ENCODE assay signal across 8 cellular contexts in genomic region chr10:89644967-89645741, GRCh38.
DNase-seq lines count a peak whose midpoint lies in the region; ATAC-seq and TF ChIP-seq lines count a peak whose summit lies in the region.

TSS of gene PANK1 (minus strand) at chr10:89645242. CDS start at chr10:89644891, 351 bp downstream.

- DNase-seq in NCI-H1417 treated with DMSO at 0.1 percent for 48 hours (lab: John Stamatoyannopoulos, UW) (peak; percentile 36), T-helper 9 cell (peak; percentile 64), astrocyte of the hippocampus (ENCODE audit: low read depth, low spot score) (peak; percentile 89), hippocampal formation (lab: John Stamatoyannopoulos, UW) (peak; percentile 41 to 73), retinal pigment epithelial cell (ENCODE audit: low read depth) (peak; percentile 41), cortex of kidney (lab: John Stamatoyannopoulos, UW) (no peak)

- H3K4me3 ChIP-seq in retinal pigment epithelial cell (ENCODE audit: low read length) = peak within 1 kb of the TSS; percentile 66

- TF ChIP-seq CTCF in retinal pigment epithelial cell (conservative IDR thresholded peaks at IDR 0.05; ENCODE audit: low read depth, low read length) = no peak

- ATAC-seq in GM18499 (IDR thresholded peaks at IDR 0.05; ENCODE audit: insufficient read depth, unreplicated experiment) (peak; percentile 7), HG02763 (IDR thresholded peaks at IDR 0.05; ENCODE audit: unreplicated experiment) (peak; percentile 34)
